ENCODE assay signal across 35 cellular contexts in genomic region chr2:226443112-226443511, GRCh38.
"Had no signal": no experiment of that assay in that cellular context is flagged by ENCODE, and none has a peak within 500 bp of the region (broad histone marks: within the 10 kb centered on the region; RNA-seq: fewer than 3 reads in every experiment).

No MANE protein-coding gene starts in this region.

- H3K4me1 Mint-ChIP-seq: activated B cell treated with CpG ODN at 0.5 μM for 24 hours; activated CD4-positive, alpha-beta memory T cell treated with anti-CD3 and anti-CD28 coated beads, Interleukin-2, amount 10 ng/mL, durations not matched to agents 7 days and 5 days; activated CD4-positive, alpha-beta T cell treated with anti-CD3 and anti-CD28 coated beads for 36 hours; activated CD4-positive, alpha-beta T cell treated with anti-CD3 and anti-CD28 coated beads, Interleukin-2, amount 10 ng/mL, durations not matched to agents 7 days and 5 days; activated CD8-positive, alpha-beta memory T cell treated with anti-CD3 and anti-CD28 coated beads, Interleukin-2, amount 10 ng/mL, durations not matched to agents 7 days and 5 days; activated naive CD8-positive, alpha-beta T cell treated with anti-CD3 and anti-CD28 coated beads for 36 hours had no signal

- ATAC-seq: activated CD4-positive, alpha-beta T cell treated with anti-CD3 and anti-CD28 coated beads for 36 hours; activated CD8-positive, alpha-beta memory T cell treated with anti-CD3 and anti-CD28 coated beads, Interleukin-2, amount 10 ng/mL, durations not matched to agents 7 days and 5 days; activated CD8-positive, alpha-beta T cell treated with anti-CD3 and anti-CD28 coated beads, Interleukin-2, amount 10 ng/mL, durations not matched to agents 7 days and 5 days; activated naive CD4-positive, alpha-beta T cell treated with anti-CD3 and anti-CD28 coated beads, Interleukin-2, amount 50 U/mL, for 72 hours; body of pancreas had no signal

- H3K27ac ChIP-seq: adrenal gland, body of pancreas, brain microvascular endothelial cell, breast epithelium, VCaP had no signal

- H3K4me3 ChIP-seq: adrenal gland, body of pancreas, breast epithelium had no signal

- H3K9me3 Mint-ChIP-seq: activated B cell treated with CpG ODN at 0.5 μM for 24 hours; activated CD4-positive, alpha-beta memory T cell treated with anti-CD3 and anti-CD28 coated beads, Interleukin-2, amount 10 ng/mL, durations not matched to agents 7 days and 5 days; activated CD4-positive, alpha-beta T cell treated with anti-CD3 and anti-CD28 coated beads, Interleukin-2, amount 10 ng/mL, durations not matched to agents 7 days and 5 days; activated naive CD4-positive, alpha-beta T cell treated with anti-CD3 and anti-CD28 coated beads, Interleukin-2, amount 50 U/mL, for 72 hours; activated naive CD8-positive, alpha-beta T cell treated with anti-CD3 and anti-CD28 coated beads for 36 hours; activated T-cell treated with anti-CD3 and anti-CD28 coated beads, Interleukin-2, amount 50 U/mL, for 24 hours; activated T-helper 2 cell treated with anti-CD3 and anti-CD28 coated beads, Interferon-gamma antibody, Interleukin-2, Interleukin-4, amounts not matched to agents 10 μg/mL and 5 μg/mL and 100 μg/mL, durations not matched to agents 14 hours and 24 hours and 36 hours; T-helper 1 cell treated with Interleukin-12 subunit alpha and Interleukin-12 subunit beta and Interleukin-4 antibody, amounts not matched to agents 30 μg/mL and 1 μg/mL, for 36 hours; T-helper 2 cell treated with Interferon-gamma antibody and Interleukin-4, amounts not matched to agents 5 μg/mL and 100 μg/mL, for 36 hours had no signal

- H3K4me1 ChIP-seq: adrenal gland, breast epithelium had no signal

- H3K36me3 ChIP-seq: adrenal gland, brain microvascular endothelial cell, breast epithelium had no signal

- H3K27ac Mint-ChIP-seq: activated B cell treated with CpG ODN at 0.5 μM for 24 hours; activated CD4-positive, alpha-beta memory T cell treated with anti-CD3 and anti-CD28 coated beads, Interleukin-2, amount 10 ng/mL, durations not matched to agents 7 days and 5 days; activated CD4-positive, alpha-beta T cell treated with anti-CD3 and anti-CD28 coated beads for 36 hours; activated CD4-positive, alpha-beta T cell treated with anti-CD3 and anti-CD28 coated beads, Interleukin-2, amount 10 ng/mL, durations not matched to agents 7 days and 5 days; activated CD8-positive, alpha-beta memory T cell treated with anti-CD3 and anti-CD28 coated beads, Interleukin-2, amount 10 ng/mL, durations not matched to agents 7 days and 5 days; activated CD8-positive, alpha-beta T cell treated with anti-CD3 and anti-CD28 coated beads, Interleukin-2, amount 10 ng/mL, durations not matched to agents 7 days and 5 days; activated naive CD4-positive, alpha-beta T cell treated with anti-CD3 and anti-CD28 coated beads, Interleukin-2, amount 50 U/mL, for 72 hours; activated naive CD8-positive, alpha-beta T cell treated with anti-CD3 and anti-CD28 coated beads for 36 hours; activated T-cell treated with anti-CD3 and anti-CD28 coated beads, Interleukin-2, amount 50 U/mL, for 24 hours; activated T-helper 2 cell treated with anti-CD3 and anti-CD28 coated beads, Interferon-gamma antibody, Interleukin-2, Interleukin-4, amounts not matched to agents 10 μg/mL and 5 μg/mL and 100 μg/mL, durations not matched to agents 14 hours and 24 hours and 36 hours; T-helper 1 cell treated with Interleukin-12 subunit alpha and Interleukin-12 subunit beta and Interleukin-4 antibody, amounts not matched to agents 30 μg/mL and 1 μg/mL, for 36 hours; T-helper 2 cell treated with Interferon-gamma antibody and Interleukin-4, amounts not matched to agents 5 μg/mL and 100 μg/mL, for 36 hours had no signal

- H3K4me3 Mint-ChIP-seq: activated B cell treated with CpG ODN at 0.5 μM for 24 hours; activated CD4-positive, alpha-beta memory T cell treated with anti-CD3 and anti-CD28 coated beads, Interleukin-2, amount 10 ng/mL, durations not matched to agents 7 days and 5 days; activated CD4-positive, alpha-beta T cell treated with anti-CD3 and anti-CD28 coated beads for 36 hours; activated CD4-positive, alpha-beta T cell treated with anti-CD3 and anti-CD28 coated beads, Interleukin-2, amount 10 ng/mL, durations not matched to agents 7 days and 5 days; activated CD8-positive, alpha-beta memory T cell treated with anti-CD3 and anti-CD28 coated beads, Interleukin-2, amount 10 ng/mL, durations not matched to agents 7 days and 5 days; activated CD8-positive, alpha-beta T cell treated with anti-CD3 and anti-CD28 coated beads, Interleukin-2, amount 10 ng/mL, durations not matched to agents 7 days and 5 days; activated naive CD8-positive, alpha-beta T cell treated with anti-CD3 and anti-CD28 coated beads for 36 hours; activated T-cell treated with anti-CD3 and anti-CD28 coated beads, Interleukin-2, amount 50 U/mL, for 24 hours; T-helper 1 cell treated with Interleukin-12 subunit alpha and Interleukin-12 subunit beta and Interleukin-4 antibody, amounts not matched to agents 30 μg/mL and 1 μg/mL, for 36 hours; T-helper 2 cell treated with Interferon-gamma antibody and Interleukin-4, amounts not matched to agents 5 μg/mL and 100 μg/mL, for 36 hours had no signal

- H3K27me3 ChIP-seq: adrenal gland, body of pancreas, brain microvascular endothelial cell, breast epithelium had no signal

- H3K36me3 Mint-ChIP-seq: activated CD8-positive, alpha-beta memory T cell treated with anti-CD3 and anti-CD28 coated beads, Interleukin-2, amount 10 ng/mL, durations not matched to agents 7 days and 5 days; activated naive CD4-positive, alpha-beta T cell treated with anti-CD3 and anti-CD28 coated beads, Interleukin-2, amount 50 U/mL, for 72 hours; activated naive CD8-positive, alpha-beta T cell treated with anti-CD3 and anti-CD28 coated beads for 36 hours had no signal

- H3K27me3 Mint-ChIP-seq: activated CD4-positive, alpha-beta T cell treated with anti-CD3 and anti-CD28 coated beads, Interleukin-2, amount 10 ng/mL, durations not matched to agents 7 days and 5 days had no signal

- FAIRE-seq: astrocyte, TTC549 had no signal

- DNase-seq: activated B cell treated with CpG ODN at 0.5 μM for 24 hours; activated CD4-positive, alpha-beta memory T cell treated with anti-CD3 and anti-CD28 coated beads, Interleukin-2, amount 10 ng/mL, durations not matched to agents 7 days and 5 days; activated CD4-positive, alpha-beta T cell treated with anti-CD3 and anti-CD28 coated beads for 1 hour; activated CD4-positive, alpha-beta T cell treated with anti-CD3 and anti-CD28 coated beads for 36 hours; activated CD4-positive, alpha-beta T cell treated with anti-CD3 and anti-CD28 coated beads for 48 hours; activated CD4-positive, alpha-beta T cell treated with anti-CD3 and anti-CD28 coated beads, Interleukin-2, amount 10 ng/mL, durations not matched to agents 7 days and 5 days; activated CD4-positive, alpha-beta T cell treated with anti-CD3 and anti-CD28 coated beads, Interleukin-2, amount 50 U/mL, for 48 hours; activated CD8-positive, alpha-beta memory T cell treated with anti-CD3 and anti-CD28 coated beads for 24 hours; activated CD8-positive, alpha-beta memory T cell treated with anti-CD3 and anti-CD28 coated beads, Interleukin-2, amount 10 ng/mL, durations not matched to agents 7 days and 5 days; activated CD8-positive, alpha-beta memory T cell treated with anti-CD3 and anti-CD28 coated beads, Interleukin-2, amount 50 U/mL, for 48 hours; activated CD8-positive, alpha-beta T cell treated with anti-CD3 and anti-CD28 coated beads, Interleukin-2, amount 10 ng/mL, durations not matched to agents 7 days and 5 days; activated effector memory CD4-positive, alpha-beta T cell treated with Interleukin-2 at 50 U/mL for 16 hours; activated gamma-delta T cell; activated naive CD4-positive, alpha-beta T cell treated with anti-CD3 and anti-CD28 coated beads, Interleukin-2, amount 50 U/mL, for 16 hours; activated naive CD4-positive, alpha-beta T cell treated with Interleukin-2 at 50 U/mL for 16 hours; activated naive CD8-positive, alpha-beta T cell treated with anti-CD3 and anti-CD28 coated beads for 36 hours; activated T-cell treated with anti-CD3 and anti-CD28 coated beads, Interleukin-2, amount 50 U/mL, for 24 hours; activated T-cell treated with anti-CD3 and anti-CD28 coated beads, Interleukin-2, amount 50 U/mL, for 48 hours; adrenal gland; amniotic stem cell; aorta; body of pancreas; brain microvascular endothelial cell; central memory CD4-positive, alpha-beta T cell; T-helper 1 cell; T-helper 2 cell; T-helper 9 cell had no signal

- H3K9me3 ChIP-seq: adrenal gland, body of pancreas, breast epithelium had no signal
